In genomic region chr22:26563022-26563421, GRCh38 we compare ENCODE assay signal across 1 cellular context.
TF ChIP-seq lines count a peak whose summit lies in the region.

No MANE protein-coding gene starts in this region.

TF ChIP-seq in HCT116, 20 proteins besides CTCF, POLR2A, EP300 and RAD21 (continued from another document):
- TF ChIP-seq REST (IDR thresholded peaks at IDR 0.05; ENCODE audit: low read depth) (no peak), POLR2AphosphoS5 (IDR thresholded peaks at IDR 0.05; ENCODE audit: low read depth, low read length) (no peak), FOSL1 (IDR thresholded peaks at IDR 0.05; ENCODE audit: low read depth) (no peak), EZH2phosphoT487 (IDR thresholded peaks at IDR 0.05; ENCODE audit: borderline replicate concordance) (no peak), SIN3A (IDR thresholded peaks at IDR 0.05; ENCODE audit: low read depth) (no peak), SRF (IDR thresholded peaks at IDR 0.05; ENCODE audit: low read depth) (no peak), CEBPB (IDR thresholded peaks at IDR 0.05; ENCODE audit: low read depth) (no peak), YY1 (IDR thresholded peaks at IDR 0.05; ENCODE audit: extremely low read depth, insufficient replicate concordance, low read depth, low read length) (no peak), ATF3 (IDR thresholded peaks at IDR 0.05) (no peak), ZBTB33 (IDR thresholded peaks at IDR 0.05; ENCODE audit: extremely low read depth, insufficient replicate concordance, low read length) (no peak)
